Comparison of ENCODE assay signal across 20 cellular contexts in genomic region chr19:53311044-53311443, GRCh38. TPM values are rescaled to one million over a fixed set of nuclear protein-coding genes. Genes with fewer than 3 reads are reported as not detected.
DNase-seq lines count a peak whose midpoint lies in the region; ATAC-seq, FAIRE-seq and TF ChIP-seq lines count a peak whose summit lies in the region.
"Had no signal": no experiment of that assay in that cellular context is flagged by ENCODE, and none has a peak within 500 bp of the region (broad histone marks: within the 10 kb centered on the region; RNA-seq: fewer than 3 reads in every experiment).

No MANE protein-coding gene starts in this region.

- ATAC-seq in body of pancreas, result no peak
- ATAC-seq: GM12878, HCT116 had no signal

- in situ Hi-C loops in KBM-7 (cut with MboI; ENCODE audit: low pct_unique_long_range_greater_than_20kb, low sequenced_read_pairs), result no loop called here

- intact Hi-C loops in esophagus muscularis mucosa (cut with DNase I), result no loop called here
- intact Hi-C loops in body of pancreas (cut with DNase I), result no loop called here

- TF ChIP-seq EP300 in esophagus muscularis mucosa (IDR thresholded peaks at IDR 0.05), result no peak

- no peak overlapping the region for H3K18ac ChIP-seq in neuronal stem cell (ENCODE audit: low read length)

- H3K14ac ChIP-seq in neuronal stem cell (ENCODE audit: low read length), result no peak overlapping the region

- no peak overlapping the region for H3K23ac ChIP-seq in neuronal stem cell (ENCODE audit: low read depth, low read length, poor library complexity)

- H2BK15ac ChIP-seq in neuronal stem cell (ENCODE audit: low read length), result no peak overlapping the region

- H3K36me3 ChIP-seq in neuronal stem cell (replicated peaks in 1 of 2; ENCODE audit: control insufficient read depth in 2 of 2, insufficient read depth in 2 of 2, low read length in 2 of 2), result no peaks in the 10 kb centered on the region
- H3K36me3 ChIP-seq in esophagus muscularis mucosa, result no peaks in the 10 kb centered on the region
- no peaks in the 10 kb centered on the region for H3K36me3 ChIP-seq in body of pancreas (replicated peaks in 1 of 2; ENCODE audit: insufficient read depth in 1 of 2, low read depth in 2 of 2)

- H3K9me3 ChIP-seq in neuronal stem cell (replicated peaks in 1 of 2; ENCODE audit: control insufficient read depth in 2 of 2, insufficient read depth in 1 of 2, low read depth in 1 of 2, low read length in 2 of 2), result peaks cover 6 to 11% of the 10 kb centered on the region in 2 donors
- no peaks in the 10 kb centered on the region for H3K9me3 ChIP-seq in esophagus muscularis mucosa
- H3K9me3 ChIP-seq in body of pancreas, result peaks cover 0 to 5% (median 0%) of the 10 kb centered on the region in 3 donors

- H2BK5ac ChIP-seq in neuronal stem cell (ENCODE audit: low read length), result no peak overlapping the region

- no peak overlapping the region for H3K4ac ChIP-seq in neuronal stem cell (ENCODE audit: low read length)

- H2AK5ac ChIP-seq in neuronal stem cell (ENCODE audit: low read depth, low read length), result no peak overlapping the region

- no peak overlapping the region for H3K27ac ChIP-seq in neuronal stem cell (replicated peaks; ENCODE audit: low read length)
- no peak overlapping the region for H3K27ac ChIP-seq in esophagus muscularis mucosa (replicated peaks in 1 of 4)
- H3K27ac ChIP-seq in body of pancreas, result no peak overlapping the region
- H3K27ac ChIP-seq: C4-2B, PC-9 had no signal

- H3K4me1 ChIP-seq in neuronal stem cell (ENCODE audit: control insufficient read depth in 2 of 2, insufficient read depth in 1 of 2, low read depth in 1 of 2, low read length in 2 of 2) (no peaks in the 10 kb centered on the region), esophagus muscularis mucosa (peaks cover 0 to 8% (median 6%) of the 10 kb centered on the region in 4 donors), body of pancreas (no peaks in the 10 kb centered on the region)

- FAIRE-seq in D721Med (lab: Jason Lieb, UNC), result peak; percentile 81
- FAIRE-seq: GM12878 had no signal

- no peak overlapping the region for H3K4me3 ChIP-seq in neuronal stem cell (ENCODE audit: low read length in 2 of 2)
- no peak overlapping the region for H3K4me3 ChIP-seq in esophagus muscularis mucosa
- no peak overlapping the region for H3K4me3 ChIP-seq in body of pancreas
- H3K4me3 ChIP-seq: GM12878, PC-9 had no signal

- no CpG with 5 or more reads among the region's 11 CpGs for WGBS in neuronal stem cell (ENCODE audit: extremely low coverage in 2 of 2, insufficient read length in 2 of 2, insufficient replicate concordance in 1 of 2), 2 donors
- WGBS in esophagus muscularis mucosa, result 48% methylated on average over 11 of the region's 11 CpGs
- WGBS in body of pancreas, 2 donors, result 25 to 40% methylated on average over 11 of the region's 11 CpGs

- H3K27me3 ChIP-seq in neuronal stem cell (ENCODE audit: control insufficient read depth in 3 of 3, insufficient read depth in 3 of 3, low read depth in 1 of 3, low read length in 3 of 3) (no peaks in the 10 kb centered on the region), esophagus muscularis mucosa (peaks cover 0 to 71% (median 9%) of the 10 kb centered on the region in 4 donors), body of pancreas (peaks cover 0 to 4% of the 10 kb centered on the region in 2 donors)

- no peak overlapping the region for H3K9ac ChIP-seq in neuronal stem cell (ENCODE audit: low read depth, low read length, poor library complexity)

- peak overlapping the region; percentile 60 for H2AFZ ChIP-seq in neuronal stem cell (ENCODE audit: low read length)
- H2AFZ ChIP-seq: PC-9 had no signal

- H3K4me2 ChIP-seq in neuronal stem cell (ENCODE audit: insufficient read depth, low read length, poor library complexity, severe bottlenecking), result no peak overlapping the region
- H3K4me2 ChIP-seq: PC-9 had no signal

- H2BK120ac ChIP-seq in neuronal stem cell (ENCODE audit: low read depth, low read length), result no peak overlapping the region

- no peak overlapping the region for H4K91ac ChIP-seq in neuronal stem cell (ENCODE audit: low read depth, low read length, poor library complexity)

- H3K79me1 ChIP-seq in neuronal stem cell (ENCODE audit: low read depth, low read length), result no peaks in the 10 kb centered on the region

- DNase-seq in D721Med (ENCODE audit: insufficient read length, low spot score), result peak; percentile 59
- DNase-seq in KBM-7, result peak; percentile 9
- DNase-seq in OCI-M1 (lab: John Stamatoyannopoulos, UW), result peak; percentile 62
- DNase-seq in neuronal stem cell (ENCODE audit: low spot score), result no peak
- DNase-seq in esophagus muscularis mucosa (ENCODE audit: extremely low spot score), result no peak
- DNase-seq in body of pancreas, result no peak
- no peak for DNase-seq in middle frontal gyrus (ENCODE audit: extremely low spot score, low spot score)
- DNase-seq: AML-193, DMS153, EL, GOT3, NCI-H1436 treated with DMSO at 0.1 percent for 48 hours, NCI-H2029, SW 1271, T-helper 2 cell had no signal

- no peak overlapping the region for H2BK12ac ChIP-seq in neuronal stem cell (ENCODE audit: low read length)

- no peak for TF ChIP-seq CTCF in D721Med (IDR thresholded peaks at IDR 0.05; ENCODE audit: insufficient read depth, missing control alignments)
- no peak for TF ChIP-seq CTCF in esophagus muscularis mucosa (IDR thresholded peaks at IDR 0.05)
- no peak for TF ChIP-seq CTCF in body of pancreas (IDR thresholded peaks at IDR 0.05)

- TF ChIP-seq POLR2A in esophagus muscularis mucosa (IDR thresholded peaks at IDR 0.05; ENCODE audit: low read depth) (no peak), body of pancreas (IDR thresholded peaks at IDR 0.05) (no peak)

- no peak overlapping the region for H4K8ac ChIP-seq in neuronal stem cell (ENCODE audit: low read depth, low read length)

RNA-seq across cellular contexts. Expression of gene ZNF845, which starts 22.5 kb away (rescaled TPM):
- polyA plus RNA-seq in neuronal stem cell (2013, experiment 1 of 2), result 4.6 TPM
- polyA plus RNA-seq in neuronal stem cell (2013, experiment 2 of 2), result 4.5 TPM
- total RNA-seq in esophagus muscularis mucosa (1 to 10 TPM; 4.4 to 6.2 (median 5.9) TPM), body of pancreas (1 to 10 TPM; 3.0 to 4.2 TPM)

RNA-seq across cellular contexts. Expression of gene VN1R4, which starts 43.5 kb away (rescaled TPM):
- not detected for polyA plus RNA-seq in neuronal stem cell (2013, experiment 1 of 2)
- not detected for polyA plus RNA-seq in neuronal stem cell (2013, experiment 2 of 2)
- total RNA-seq in esophagus muscularis mucosa (not detected), body of pancreas (not detected)
- total RNA-seq: GM12878, NCI-H460, PC-9 had no signal
- polyA plus RNA-seq: GM12878 had no signal

RNA-seq across cellular contexts. Expression of gene VN1R2, which starts 53.0 kb away (rescaled TPM):
- polyA plus RNA-seq in neuronal stem cell (2013, experiment 1 of 2), result not detected
- polyA plus RNA-seq in neuronal stem cell (2013, experiment 2 of 2), result 0.03 TPM
- total RNA-seq in esophagus muscularis mucosa, result not detected
- not detected for total RNA-seq in body of pancreas
- total RNA-seq: GM12878, NCI-H460, PC-9 had no signal
- polyA plus RNA-seq: GM12878 had no signal

RNA-seq across cellular contexts. Expression of gene ZNF525, which starts 54.5 kb away (rescaled TPM):
- 2.1 TPM for polyA plus RNA-seq in neuronal stem cell (2013, experiment 1 of 2)
- polyA plus RNA-seq in neuronal stem cell (2013, experiment 2 of 2), result 2.3 TPM
- 10 to 100 TPM in 3 of 4 donors, 1 to 10 TPM in 1; 9.6 to 14.5 (median 12.3) TPM for total RNA-seq in esophagus muscularis mucosa
- total RNA-seq in body of pancreas, result 10 to 100 TPM; 12.2 to 14.2 TPM

RNA-seq across cellular contexts. Expression of gene ZNF677, which starts 56.4 kb away (rescaled TPM):
- 36.9 TPM for polyA plus RNA-seq in neuronal stem cell (2013, experiment 1 of 2)
- polyA plus RNA-seq in neuronal stem cell (2013, experiment 2 of 2), result 38.9 TPM
- total RNA-seq in esophagus muscularis mucosa (10 to 100 TPM; 15.6 to 22.0 (median 17.1) TPM), body of pancreas (1 to 10 TPM; 2.3 to 3.4 TPM)
- total RNA-seq: GM12878, NCI-H460 had no signal

Comparison
In these comparisons a context has a peak if more than half of its experiments do, and no peak if none do; other contexts are left out.
1. DNase-seq: peak in D721Med (single experiment), KBM-7 (single experiment) and OCI-M1 (single experiment); none in neuronal stem cell (single experiment), esophagus muscularis mucosa (single experiment), body of pancreas (0 of 4) and middle frontal gyrus (single experiment).